8 cellular contexts compared by ENCODE assay signal in the genomic region with DNA sequence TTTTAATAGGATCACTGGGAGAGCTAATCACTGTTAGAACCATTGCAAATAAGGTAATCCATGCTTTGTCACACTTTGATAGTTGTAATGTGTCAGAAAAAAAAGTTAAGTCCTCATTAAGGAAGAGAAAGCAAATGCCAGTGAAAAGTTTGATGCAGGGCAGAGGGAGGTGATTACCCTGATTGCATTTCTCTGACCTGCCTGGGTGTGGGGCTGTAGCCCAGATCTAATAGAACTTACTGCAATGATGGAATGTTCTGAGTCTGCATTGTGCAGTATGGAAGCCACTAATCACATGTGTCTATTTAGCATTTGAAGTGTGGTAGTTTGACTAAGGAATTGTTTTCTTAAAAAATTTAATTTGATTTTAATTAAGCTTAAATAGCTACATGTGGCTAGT.
DNase-seq lines count a peak whose midpoint lies in the region; ATAC-seq, FAIRE-seq and TF ChIP-seq lines count a peak whose summit lies in the region.

No MANE protein-coding gene starts in this region.

- H3K27me3 ChIP-seq in HAP-1 (ENCODE audit: low read depth) (no peaks in the 10 kb centered on the region), OCI-LY1 (ENCODE audit: insufficient read depth, low read length) (no peaks in the 10 kb centered on the region), HepG2 (ENCODE audit: control insufficient read depth in 1 of 2, insufficient read depth in 2 of 2, low read length in 2 of 2) (no peaks in the 10 kb centered on the region), ovary (no peaks in the 10 kb centered on the region)

- H3K79me2 ChIP-seq in OCI-LY1 (ENCODE audit: insufficient read depth, low read length) (no peaks in the 10 kb centered on the region), HepG2 (ENCODE audit: insufficient read depth, low read length) (no peaks in the 10 kb centered on the region)

- CTCF ChIA-PET in HepG2 (lab: Yijun Ruan, JAX; ENCODE audit: low intra/inter-chr PET ratio, low total read pairs) = no interaction called here

- H3K36me3 ChIP-seq in HAP-1 (replicated peaks) (no peaks in the 10 kb centered on the region), OCI-LY1 (ENCODE audit: insufficient read depth, low read length) (no peaks in the 10 kb centered on the region), HepG2 (replicated peaks in 1 of 2; ENCODE audit: control insufficient read depth in 1 of 2, insufficient read depth in 2 of 2, low read length in 2 of 2) (no peaks in the 10 kb centered on the region), ovary (no peaks in the 10 kb centered on the region)

- in situ Hi-C loops in HAP-1 (cut with MboI; ENCODE audit: low sequenced_read_pairs) (no loop called here), HepG2 (cut with HindIII; ENCODE audit: extremely low pct_ligation_motif_present, low pct_unique_long_range_greater_than_20kb) (no loop called here)

- FAIRE-seq in HepG2 (lab: Jason Lieb, UNC) = no peak

- intact Hi-C loops in HepG2 (cut with micrococcal nuclease; ENCODE audit: unreplicated experiment) (no loop called here), ovary (cut with DNase I) (no loop called here)

- H3K27ac ChIP-seq in OCI-LY1 (ENCODE audit: low read depth, low read length, poor library complexity, severe bottlenecking) = no peak overlapping the region
- H3K27ac ChIP-seq in HepG2 (ENCODE audit: extremely low read length, insufficient read depth, low read length) = no peak overlapping the region
- H3K27ac ChIP-seq in ovary = no peak overlapping the region

- H3K4me1 ChIP-seq in HAP-1 (no peaks in the 10 kb centered on the region), OCI-LY1 (ENCODE audit: insufficient read depth, low read length, severe bottlenecking) (no peaks in the 10 kb centered on the region), HepG2 (ENCODE audit: insufficient read depth, low read length) (no peaks in the 10 kb centered on the region), ovary (ENCODE audit: insufficient read depth) (no peaks in the 10 kb centered on the region)

- TF ChIP-seq CTCF in GM12872 (IDR thresholded peaks at IDR 0.05; ENCODE audit: insufficient read depth, low read depth, low read length) (peak; percentile 61), OCI-LY1 (IDR thresholded peaks at IDR 0.05; ENCODE audit: low read length) (peak; percentile 40; the same call in 1 of the 2 replicates), HepG2 (CRISPR knock-in tag; IDR thresholded peaks at IDR 0.05) (peak; percentile 41; the same call in 1 of the 2 replicates), ovary (IDR thresholded peaks at IDR 0.05) (no peak)

- H3K9me3 ChIP-seq in HAP-1 = no peaks in the 10 kb centered on the region
- no peaks in the 10 kb centered on the region for H3K9me3 ChIP-seq in OCI-LY1 (ENCODE audit: low read length)
- H3K9me3 ChIP-seq in HepG2 (ENCODE audit: low read length) = no peaks in the 10 kb centered on the region
- no peaks in the 10 kb centered on the region for H3K9me3 ChIP-seq in ovary

- POLR2A ChIA-PET in HepG2 (lab: Yijun Ruan, JAX) = no interaction called here

- H2AFZ ChIP-seq in OCI-LY1 (ENCODE audit: low read length) (no peak overlapping the region), HepG2 (ENCODE audit: low read length) (no peak overlapping the region)

- H4K20me1 ChIP-seq in OCI-LY1 (ENCODE audit: insufficient read depth, low read length) (no peaks in the 10 kb centered on the region), HepG2 (ENCODE audit: insufficient read depth, low read length) (no peaks in the 10 kb centered on the region; the same call in 1 of the 2 replicates)

- BruUV-seq in HepG2 (replicated peaks; lab: Mats Ljungman, UMichigan) = no TSS peak

- DNase-seq in HAP-1 (ENCODE audit: low spot score in 2 of 2) = peak; percentile 19 to 42
- DNase-seq in HepG2 (ENCODE audit: low spot score) = peak; percentile 5
- DNase-seq in ovary = no peak
- DNase-seq in stimulated activated CD4-positive, alpha-beta T cell treated with anti-CD3 and anti-CD28 coated beads, Interleukin-4, amount 100 ng/mL, for 4 hours = no peak
- no peak for DNase-seq in T1000 (lab: John Stamatoyannopoulos, UW)
- no peak for DNase-seq in stimulated activated CD4-positive, alpha-beta T cell treated with anti-CD3 and anti-CD28 coated beads, Interleukin-4, amount 100 ng/mL, for 24 hours

- no peaks in the 10 kb centered on the region for H3F3A ChIP-seq in OCI-LY1 (ENCODE audit: insufficient read depth, low read length)

- H3K4me2 ChIP-seq in OCI-LY1 (ENCODE audit: low read length) = no peak overlapping the region
- H3K4me2 ChIP-seq in HepG2 (ENCODE audit: low read depth, low read length) = no peak overlapping the region

- H3K4me3 ChIP-seq in HAP-1 = no peak overlapping the region
- H3K4me3 ChIP-seq in OCI-LY1 (ENCODE audit: low read depth, low read length, poor library complexity, severe bottlenecking) = no peak overlapping the region
- H3K4me3 ChIP-seq in HepG2 (replicated peaks in 1 of 3; ENCODE audit: insufficient read depth in 1 of 3, low read depth in 2 of 3, low read length in 3 of 3) = no peak overlapping the region
- no peak overlapping the region for H3K4me3 ChIP-seq in ovary

- ATAC-seq in HepG2 = peak; percentile 89

- H3K9ac ChIP-seq in OCI-LY1 (ENCODE audit: low read length) (no peak overlapping the region), HepG2 (ENCODE audit: insufficient read depth, low read depth, low read length) (no peak overlapping the region)

- H3K9me2 ChIP-seq in OCI-LY1 (ENCODE audit: low read depth, low read length) = no peaks in the 10 kb centered on the region

- no peak for TF ChIP-seq EP300 in HepG2 (IDR thresholded peaks at IDR 0.05; ENCODE audit: low read depth in 2 of 2, low read length in 2 of 2)
- no peak for TF ChIP-seq EP300 in HepG2 (CRISPR knock-in tag; IDR thresholded peaks at IDR 0.05; ENCODE audit: borderline replicate concordance)
- TF ChIP-seq EP300 in ovary (IDR thresholded peaks at IDR 0.05) = no peak

- TF ChIP-seq POLR2A in HepG2 (IDR thresholded peaks at IDR 0.05; ENCODE audit: insufficient read depth in 1 of 2, low read depth in 2 of 2, low read length in 2 of 2) (no peak), ovary (IDR thresholded peaks at IDR 0.05) (no peak)

- TF ChIP-seq RAD21 in HepG2 (CRISPR knock-in tag; IDR thresholded peaks at IDR 0.05) = no peak

TF ChIP-seq in HepG2, 621 proteins besides CTCF, POLR2A, EP300 and RAD21:
- TF ChIP-seq, protein P1, sequence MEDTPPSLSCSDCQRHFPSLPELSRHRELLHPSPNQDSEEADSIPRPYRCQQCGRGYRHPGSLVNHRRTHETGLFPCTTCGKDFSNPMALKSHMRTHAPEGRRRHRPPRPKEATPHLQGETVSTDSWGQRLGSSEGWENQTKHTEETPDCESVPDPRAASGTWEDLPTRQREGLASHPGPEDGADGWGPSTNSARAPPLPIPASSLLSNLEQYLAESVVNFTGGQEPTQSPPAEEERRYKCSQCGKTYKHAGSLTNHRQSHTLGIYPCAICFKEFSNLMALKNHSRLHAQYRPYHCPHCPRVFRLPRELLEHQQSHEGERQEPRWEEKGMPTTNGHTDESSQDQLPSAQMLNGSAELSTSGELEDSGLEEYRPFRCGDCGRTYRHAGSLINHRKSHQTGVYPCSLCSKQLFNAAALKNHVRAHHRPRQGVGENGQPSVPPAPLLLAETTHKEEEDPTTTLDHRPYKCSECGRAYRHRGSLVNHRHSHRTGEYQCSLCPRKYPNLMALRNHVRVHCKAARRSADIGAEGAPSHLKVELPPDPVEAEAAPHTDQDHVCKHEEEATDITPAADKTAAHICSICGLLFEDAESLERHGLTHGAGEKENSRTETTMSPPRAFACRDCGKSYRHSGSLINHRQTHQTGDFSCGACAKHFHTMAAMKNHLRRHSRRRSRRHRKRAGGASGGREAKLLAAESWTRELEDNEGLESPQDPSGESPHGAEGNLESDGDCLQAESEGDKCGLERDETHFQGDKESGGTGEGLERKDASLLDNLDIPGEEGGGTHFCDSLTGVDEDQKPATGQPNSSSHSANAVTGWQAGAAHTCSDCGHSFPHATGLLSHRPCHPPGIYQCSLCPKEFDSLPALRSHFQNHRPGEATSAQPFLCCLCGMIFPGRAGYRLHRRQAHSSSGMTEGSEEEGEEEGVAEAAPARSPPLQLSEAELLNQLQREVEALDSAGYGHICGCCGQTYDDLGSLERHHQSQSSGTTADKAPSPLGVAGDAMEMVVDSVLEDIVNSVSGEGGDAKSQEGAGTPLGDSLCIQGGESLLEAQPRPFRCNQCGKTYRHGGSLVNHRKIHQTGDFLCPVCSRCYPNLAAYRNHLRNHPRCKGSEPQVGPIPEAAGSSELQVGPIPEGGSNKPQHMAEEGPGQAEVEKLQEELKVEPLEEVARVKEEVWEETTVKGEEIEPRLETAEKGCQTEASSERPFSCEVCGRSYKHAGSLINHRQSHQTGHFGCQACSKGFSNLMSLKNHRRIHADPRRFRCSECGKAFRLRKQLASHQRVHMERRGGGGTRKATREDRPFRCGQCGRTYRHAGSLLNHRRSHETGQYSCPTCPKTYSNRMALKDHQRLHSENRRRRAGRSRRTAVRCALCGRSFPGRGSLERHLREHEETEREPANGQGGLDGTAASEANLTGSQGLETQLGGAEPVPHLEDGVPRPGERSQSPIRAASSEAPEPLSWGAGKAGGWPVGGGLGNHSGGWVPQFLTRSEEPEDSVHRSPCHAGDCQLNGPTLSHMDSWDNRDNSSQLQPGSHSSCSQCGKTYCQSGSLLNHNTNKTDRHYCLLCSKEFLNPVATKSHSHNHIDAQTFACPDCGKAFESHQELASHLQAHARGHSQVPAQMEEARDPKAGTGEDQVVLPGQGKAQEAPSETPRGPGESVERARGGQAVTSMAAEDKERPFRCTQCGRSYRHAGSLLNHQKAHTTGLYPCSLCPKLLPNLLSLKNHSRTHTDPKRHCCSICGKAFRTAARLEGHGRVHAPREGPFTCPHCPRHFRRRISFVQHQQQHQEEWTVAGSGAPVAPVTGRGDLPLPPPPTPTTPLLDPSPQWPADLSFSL (CRISPR knock-in tag; IDR thresholded peaks at IDR 0.05) = no peak
- TF ChIP-seq SRY (CRISPR knock-in tag; IDR thresholded peaks at IDR 0.05) = no peak
- TF ChIP-seq STAG1 (CRISPR knock-in tag; IDR thresholded peaks at IDR 0.05) = peak; percentile 48
- TF ChIP-seq, protein P2, sequence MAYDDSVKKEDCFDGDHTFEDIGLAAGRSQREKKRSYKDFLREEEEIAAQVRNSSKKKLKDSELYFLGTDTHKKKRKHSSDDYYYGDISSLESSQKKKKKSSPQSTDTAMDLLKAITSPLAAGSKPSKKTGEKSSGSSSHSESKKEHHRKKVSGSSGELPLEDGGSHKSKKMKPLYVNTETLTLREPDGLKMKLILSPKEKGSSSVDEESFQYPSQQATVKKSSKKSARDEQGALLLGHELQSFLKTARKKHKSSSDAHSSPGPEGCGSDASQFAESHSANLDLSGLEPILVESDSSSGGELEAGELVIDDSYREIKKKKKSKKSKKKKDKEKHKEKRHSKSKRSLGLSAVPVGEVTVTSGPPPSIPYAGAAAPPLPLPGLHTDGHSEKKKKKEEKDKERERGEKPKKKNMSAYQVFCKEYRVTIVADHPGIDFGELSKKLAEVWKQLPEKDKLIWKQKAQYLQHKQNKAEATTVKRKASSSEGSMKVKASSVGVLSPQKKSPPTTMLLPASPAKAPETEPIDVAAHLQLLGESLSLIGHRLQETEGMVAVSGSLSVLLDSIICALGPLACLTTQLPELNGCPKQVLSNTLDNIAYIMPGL (CRISPR knock-in tag; IDR thresholded peaks at IDR 0.05; ENCODE audit: borderline replicate concordance in 1 of 2, low read depth in 1 of 2) = no peak
- TF ChIP-seq IRX3 (CRISPR knock-in tag; IDR thresholded peaks at IDR 0.05; ENCODE audit: borderline replicate concordance, low read depth) = no peak
TF ChIP-seq in HepG2: peak in this region for 1.

Comparison
In these comparisons a context has a peak if more than half of its experiments do, and no peak if none do; other contexts are left out.
1. CTCF ChIP-seq: peak in GM12872 (single experiment), OCI-LY1 (single experiment) and HepG2 (single experiment); none in ovary (0 of 3).
2. DNase-seq: peak in HAP-1 (2 of 2) and HepG2 (single experiment); none in ovary (0 of 5), stimulated activated CD4-positive, alpha-beta T cell treated with anti-CD3 and anti-CD28 coated beads, Interleukin-4, amount 100 ng/mL, for 4 hours (0 of 2), T1000 (single experiment) and stimulated activated CD4-positive, alpha-beta T cell treated with anti-CD3 and anti-CD28 coated beads, Interleukin-4, amount 100 ng/mL, for 24 hours (single experiment).